In genomic region chr10:17100586-17100985, GRCh38 we compare ENCODE assay signal across 20 cellular contexts. TPM values are rescaled to one million over a fixed set of nuclear protein-coding genes. Genes with fewer than 3 reads are reported as not detected.
DNase-seq lines count a peak whose midpoint lies in the region; ATAC-seq and TF ChIP-seq lines count a peak whose summit lies in the region.
"Had no signal": no experiment of that assay in that cellular context is flagged by ENCODE, and none has a peak within 500 bp of the region (broad histone marks: within the 10 kb centered on the region; RNA-seq: fewer than 3 reads in every experiment).

No MANE protein-coding gene starts in this region.

- peaks cover 3% of the 10 kb centered on the region for H3K4me1 Mint-ChIP-seq in activated naive CD8-positive, alpha-beta T cell treated with anti-CD3 and anti-CD28 coated beads for 36 hours
- peaks cover 2% of the 10 kb centered on the region for H3K4me1 Mint-ChIP-seq in activated naive CD8-positive, alpha-beta T cell treated with anti-CD3 and anti-CD28 coated beads, Interleukin-2, amount 50 U/mL, for 24 hours
- H3K4me1 Mint-ChIP-seq in T-helper 17 cell = no peaks in the 10 kb centered on the region

- DNase-seq in activated naive CD8-positive, alpha-beta T cell treated with anti-CD3 and anti-CD28 coated beads for 36 hours = no peak
- DNase-seq in activated naive CD8-positive, alpha-beta T cell treated with anti-CD3 and anti-CD28 coated beads, Interleukin-2, amount 50 U/mL, for 24 hours = no peak
- DNase-seq in T-helper 17 cell (no peak), foreskin keratinocyte (no peak), spleen (no peak), NCI-H345 treated with DMSO at 0.1 percent for 48 hours (lab: John Stamatoyannopoulos, UW; ENCODE audit: unreplicated experiment) (no peak), SJCRH30 (no peak), psoas muscle (no peak)
- DNase-seq: activated CD4-positive, CD25-positive, alpha-beta regulatory T cell; activated gamma-delta T cell treated with Interleukin-2 at 50 U/mL for 16 hours; activated T-cell treated with anti-CD3 and anti-CD28 coated beads, Interleukin-2, amount 50 U/mL, for 1 hour; DND-41; NCI-H1105 treated with DMSO at 0.1 percent for 48 hours; NCI-H2081; nucleus accumbens; T1000 had no signal

- peaks cover 7% of the 10 kb centered on the region for H3K36me3 Mint-ChIP-seq in activated naive CD8-positive, alpha-beta T cell treated with anti-CD3 and anti-CD28 coated beads for 36 hours
- peaks cover 7% of the 10 kb centered on the region for H3K36me3 Mint-ChIP-seq in activated naive CD8-positive, alpha-beta T cell treated with anti-CD3 and anti-CD28 coated beads, Interleukin-2, amount 50 U/mL, for 24 hours (ENCODE audit: low read depth)
- H3K36me3 Mint-ChIP-seq in T-helper 17 cell (ENCODE audit: low read depth) = peaks cover 3% of the 10 kb centered on the region

- TF ChIP-seq POLR2A in spleen (IDR thresholded peaks at IDR 0.05) = no peak

- H3K27me3 ChIP-seq in foreskin keratinocyte (no peaks in the 10 kb centered on the region), spleen (replicated peaks in 1 of 7) (no peaks in the 10 kb centered on the region), SJCRH30 (no peaks in the 10 kb centered on the region), psoas muscle (ENCODE audit: insufficient read depth in 3 of 3, low read length in 2 of 3) (no peaks in the 10 kb centered on the region)

- H3K27ac ChIP-seq in foreskin keratinocyte (no peak overlapping the region), spleen (peak overlapping the region in 7 of 8 donors; percentile 10 to 65 (median 47)), SJCRH30 (no peak overlapping the region), psoas muscle (no peak overlapping the region)

- intact Hi-C loops in spleen (cut with DNase I; ENCODE audit: low total_unique reads) (no loop called here), psoas muscle (cut with DNase I) (no loop called here)

- H3K9me3 Mint-ChIP-seq in activated naive CD8-positive, alpha-beta T cell treated with anti-CD3 and anti-CD28 coated beads for 36 hours = no peaks in the 10 kb centered on the region
- H3K9me3 Mint-ChIP-seq in activated naive CD8-positive, alpha-beta T cell treated with anti-CD3 and anti-CD28 coated beads, Interleukin-2, amount 50 U/mL, for 24 hours = no peaks in the 10 kb centered on the region
- H3K9me3 Mint-ChIP-seq: type B pancreatic cell had no signal

- WGBS in spleen, 5 donors = 88 to 91% (median 90%) methylated on average over 9 of the region's 9 CpGs
- 82 to 83% (median 83%) methylated on average over 9 of the region's 9 CpGs for WGBS in psoas muscle, 3 donors

- H3K36me3 ChIP-seq in spleen (no peaks in the 10 kb centered on the region), SJCRH30 (no peaks in the 10 kb centered on the region), psoas muscle (ENCODE audit: insufficient read depth in 1 of 2, low read depth in 1 of 2) (no peaks in the 10 kb centered on the region)

- H3K9me3 ChIP-seq in T-helper 17 cell (ENCODE audit: control insufficient read depth, low read length, poor library complexity, severe bottlenecking) (no peaks in the 10 kb centered on the region), spleen (no peaks in the 10 kb centered on the region), SJCRH30 (replicated peaks) (no peaks in the 10 kb centered on the region), psoas muscle (no peaks in the 10 kb centered on the region)

- no peak overlapping the region for H3K4me3 Mint-ChIP-seq in activated naive CD8-positive, alpha-beta T cell treated with anti-CD3 and anti-CD28 coated beads for 36 hours
- H3K4me3 Mint-ChIP-seq in activated naive CD8-positive, alpha-beta T cell treated with anti-CD3 and anti-CD28 coated beads, Interleukin-2, amount 50 U/mL, for 24 hours = no peak overlapping the region
- no peak overlapping the region for H3K4me3 Mint-ChIP-seq in T-helper 17 cell
- H3K4me3 Mint-ChIP-seq: type B pancreatic cell had no signal

- TF ChIP-seq CTCF in foreskin keratinocyte (conservative IDR thresholded peaks at IDR 0.05) (no peak), spleen (IDR thresholded peaks at IDR 0.05 in 8 of 11, conservative IDR thresholded peaks at IDR 0.05 in 3 of 11) (no peak), psoas muscle (IDR thresholded peaks at IDR 0.05) (no peak)

- peak overlapping the region; percentile 36 for H3K27ac Mint-ChIP-seq in activated naive CD8-positive, alpha-beta T cell treated with anti-CD3 and anti-CD28 coated beads for 36 hours
- H3K27ac Mint-ChIP-seq in activated naive CD8-positive, alpha-beta T cell treated with anti-CD3 and anti-CD28 coated beads, Interleukin-2, amount 50 U/mL, for 24 hours = no peak overlapping the region
- peak overlapping the region; percentile 21 for H3K27ac Mint-ChIP-seq in T-helper 17 cell
- H3K27ac Mint-ChIP-seq: type B pancreatic cell had no signal

- H3K4me1 ChIP-seq in foreskin keratinocyte (no peaks in the 10 kb centered on the region), spleen (peaks cover 0 to 5% (median 0%) of the 10 kb centered on the region in 6 donors), SJCRH30 (peaks cover 6% of the 10 kb centered on the region; the same call in 1 of the 2 replicates), psoas muscle (no peaks in the 10 kb centered on the region)

- no peak for ATAC-seq in activated naive CD8-positive, alpha-beta T cell treated with anti-CD3 and anti-CD28 coated beads, Interleukin-2, amount 50 U/mL, for 24 hours
- no peak for ATAC-seq in T-helper 17 cell
- ATAC-seq in foreskin keratinocyte = peak; percentile 68
- ATAC-seq in psoas muscle = no peak
- ATAC-seq: HepG2 had no signal

- H3K27me3 Mint-ChIP-seq in activated naive CD8-positive, alpha-beta T cell treated with anti-CD3 and anti-CD28 coated beads for 36 hours = no peaks in the 10 kb centered on the region
- H3K27me3 Mint-ChIP-seq in activated naive CD8-positive, alpha-beta T cell treated with anti-CD3 and anti-CD28 coated beads, Interleukin-2, amount 50 U/mL, for 24 hours = no peaks in the 10 kb centered on the region
- no peaks in the 10 kb centered on the region for H3K27me3 Mint-ChIP-seq in T-helper 17 cell
- H3K27me3 Mint-ChIP-seq: type B pancreatic cell had no signal

- H3K4me3 ChIP-seq in spleen = no peak overlapping the region
- no peak overlapping the region for H3K4me3 ChIP-seq in SJCRH30
- no peak overlapping the region for H3K4me3 ChIP-seq in psoas muscle
- H3K4me3 ChIP-seq: coronary artery, lung had no signal

RNA-seq across cellular contexts. Expression of gene CUBN, which starts 29.0 kb away (rescaled TPM):
- total RNA-seq in activated naive CD8-positive, alpha-beta T cell treated with anti-CD3 and anti-CD28 coated beads for 36 hours = under 1 TPM; 0.30 to 0.76 TPM
- 1 to 10 TPM; 3.1 to 5.3 TPM for total RNA-seq in T-helper 17 cell
- 0.07 and 0.10 TPM in 2 replicates for total RNA-seq in foreskin keratinocyte
- 0.01 and 0.06 TPM in 2 replicates for polyA plus RNA-seq in foreskin keratinocyte
- total RNA-seq in spleen = 10 to 100 TPM in 1 of 7 donors, 1 to 10 TPM in 6; 2.9 to 12.1 (median 6.0) TPM
- polyA plus RNA-seq in spleen = under 1 TPM; 0.24 to 0.61 (median 0.35) TPM
- total RNA-seq in SJCRH30 (2014; rRNA removed; shearing (Covaris generic)) = 0.34 and 2.6 TPM in 2 replicates
- 1 to 10 TPM in 1 of 4 donors, under 1 TPM in 3; 0.17 to 1.1 (median 0.45) TPM for total RNA-seq in psoas muscle
- under 1 TPM; 0.07 to 0.36 (median 0.12) TPM for polyA plus RNA-seq in psoas muscle

Comparison
In these comparisons a context has a peak if more than half of its experiments do, and no peak if none do; other contexts are left out.
1. H3K27ac ChIP-seq: peak in spleen (7 of 8); none in foreskin keratinocyte (single experiment), SJCRH30 (single experiment) and psoas muscle (single experiment).